In the genomic region with DNA sequence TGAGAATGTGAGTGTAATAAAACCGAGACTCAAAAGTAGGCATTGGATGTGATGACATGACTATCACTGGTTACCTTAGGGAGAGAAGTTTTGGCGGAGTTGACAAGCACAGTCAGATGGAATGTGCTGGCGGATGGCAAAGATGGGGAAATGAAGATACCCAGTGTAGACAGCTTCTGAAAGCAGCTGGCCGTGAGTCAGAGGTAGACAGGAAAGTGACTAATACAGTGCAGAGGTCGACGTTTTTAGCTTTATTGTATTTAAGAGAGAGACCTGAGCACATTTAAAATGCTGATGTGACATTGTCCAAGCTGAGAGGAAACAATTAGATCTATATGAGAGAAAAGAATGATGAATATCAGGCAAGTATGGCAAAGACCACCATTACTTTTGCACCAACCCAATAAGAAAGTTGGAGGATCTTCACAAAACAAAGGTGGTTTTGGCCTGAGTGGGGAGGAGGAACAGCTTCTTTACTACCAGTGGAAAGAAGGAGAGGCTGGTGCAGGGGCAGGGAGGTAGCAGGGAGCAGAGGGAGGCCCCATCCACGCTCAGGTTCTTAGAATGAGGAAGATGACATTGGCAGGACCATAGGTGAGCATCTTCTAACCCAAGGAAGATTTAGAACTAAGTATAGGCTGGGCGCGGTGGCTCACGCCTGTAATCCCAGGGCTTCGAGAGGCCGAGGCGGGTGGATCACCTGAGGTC, we compare ENCODE assay signal across 9 cellular contexts. TPM values are rescaled to one million over a fixed set of nuclear protein-coding genes. Genes with fewer than 3 reads are reported as not detected.
A peak's percentile ranks its signal among the peaks of the same experiment; 100 is the strongest.
DNase-seq lines count a peak whose midpoint lies in the region; ATAC-seq, FAIRE-seq and TF ChIP-seq lines count a peak whose summit lies in the region.
"Had no signal": no experiment of that assay in that cellular context is flagged by ENCODE, and none has a peak within 500 bp of the region (broad histone marks: within the 10 kb centered on the region; RNA-seq: fewer than 3 reads in every experiment).

No MANE protein-coding gene starts in this region.

- no peak overlapping the region for H3K9ac ChIP-seq in neural progenitor cell

- no peak overlapping the region for H3K4me2 ChIP-seq in neural progenitor cell

- no peaks in the 10 kb centered on the region for H3K4me1 Mint-ChIP-seq in neural progenitor cell

- no peaks in the 10 kb centered on the region for H3K4me1 ChIP-seq in neural progenitor cell

- no peaks in the 10 kb centered on the region for H3K36me3 Mint-ChIP-seq in neural progenitor cell

- ATAC-seq in GM18517 (IDR thresholded peaks at IDR 0.05; ENCODE audit: unreplicated experiment) (no peak), GM18909 (IDR thresholded peaks at IDR 0.05; ENCODE audit: poor library complexity, unreplicated experiment) (no peak)

- no peaks in the 10 kb centered on the region for H3K27me3 ChIP-seq in neural progenitor cell

- H3K27ac Mint-ChIP-seq in neural progenitor cell: no peak overlapping the region

- FAIRE-seq in urothelium cell line (lab: Jason Lieb, UNC): no peak

- no peak overlapping the region for H3K27ac ChIP-seq in neural progenitor cell

- no peaks in the 10 kb centered on the region for H3K9me3 ChIP-seq in neural progenitor cell (ENCODE audit: low read depth)

- no peaks in the 10 kb centered on the region for H3K79me2 ChIP-seq in neural progenitor cell (ENCODE audit: low read depth)

- DNase-seq in stimulated activated naive CD4-positive, alpha-beta T cell treated with Interleukin-2 at 50 U/mL for 16 hours (lab: John Stamatoyannopoulos, UW): peak; percentile 22
- DNase-seq in stimulated activated naive CD4-positive, alpha-beta T cell (lab: John Stamatoyannopoulos, UW): no peak
- DNase-seq in SIG-M5 (lab: John Stamatoyannopoulos, UW) (peak; percentile 63), hepatic stellate cell (ENCODE audit: low spot score) (peak; percentile 26), urothelium cell line (ENCODE audit: low spot score) (peak; percentile 83), neural progenitor cell (ENCODE audit: low spot score) (no peak)
- DNase-seq: NCI-H748 treated with DMSO at 0.1 percent for 48 hours had no signal

- H2AFZ ChIP-seq in neural progenitor cell (replicated peaks): no peak overlapping the region

- H3K4me3 Mint-ChIP-seq in neural progenitor cell: no peak overlapping the region

- TF ChIP-seq CTCF in neural progenitor cell (IDR thresholded peaks at IDR 0.05): no peak

- no peaks in the 10 kb centered on the region for H4K20me1 ChIP-seq in neural progenitor cell (ENCODE audit: low read depth)

- peaks cover 5% of the 10 kb centered on the region for H3K27me3 Mint-ChIP-seq in neural progenitor cell (ENCODE audit: insufficient read depth, low read depth)

- no peaks in the 10 kb centered on the region for H3F3A ChIP-seq in neural progenitor cell (ENCODE audit: low read depth)

- H3K4me3 ChIP-seq in neural progenitor cell: no peak overlapping the region

- no peaks in the 10 kb centered on the region for H3K9me3 Mint-ChIP-seq in neural progenitor cell

- H3K36me3 ChIP-seq in neural progenitor cell: no peaks in the 10 kb centered on the region

RNA-seq across cellular contexts. Expression of gene KCNIP1, which starts 36.7 kb away (rescaled TPM):
- 2.4 and 2.8 TPM in 2 replicates for total RNA-seq in neural progenitor cell (ENCODE audit: low replicate concordance)

Comparison
In these comparisons a context has a peak if more than half of its experiments do, and no peak if none do; other contexts are left out.
1. DNase-seq: peak in stimulated activated naive CD4-positive, alpha-beta T cell treated with Interleukin-2 at 50 U/mL for 16 hours (single experiment), SIG-M5 (single experiment), hepatic stellate cell (single experiment) and urothelium cell line (single experiment); none in stimulated activated naive CD4-positive, alpha-beta T cell (0 of 6) and neural progenitor cell (single experiment).